Comparison of ENCODE assay signal across 9 cellular contexts in genomic region chr1:31216016-31216415, GRCh38. TPM values are rescaled to one million over a fixed set of nuclear protein-coding genes. Genes with fewer than 3 reads are reported as not detected.
DNase-seq lines count a peak whose midpoint lies in the region; ATAC-seq, FAIRE-seq and TF ChIP-seq lines count a peak whose summit lies in the region.
"Had no signal": no experiment of that assay in that cellular context is flagged by ENCODE, and none has a peak within 500 bp of the region (broad histone marks: within the 10 kb centered on the region; RNA-seq: fewer than 3 reads in every experiment).

No MANE protein-coding gene starts in this region.

- no peak overlapping the region for H3K4me2 ChIP-seq in H1 (ENCODE audit: insufficient read depth in 1 of 2, low read depth in 2 of 2, low read length in 2 of 2)

- H3K79me2 ChIP-seq in H1 (ENCODE audit: control insufficient read depth in 1 of 2, insufficient read depth in 2 of 2, low read length in 2 of 2), result no peaks in the 10 kb centered on the region; a peak in 1 of 4 replicates

- H3K79me1 ChIP-seq in H1 (ENCODE audit: low read depth, low read length), result no peaks in the 10 kb centered on the region

- H3K9me3 Mint-ChIP-seq in CD4-positive, alpha-beta memory T cell, result peaks cover 0 to 12% (median 6%) of the 10 kb centered on the region in 8 donors

- no peak overlapping the region for H3K23ac ChIP-seq in H1 (ENCODE audit: insufficient read length)

- no peak overlapping the region for H3K56ac ChIP-seq in H1 (replicated peaks; ENCODE audit: insufficient read length, low read depth, low read length)

- H3K27me3 Mint-ChIP-seq in CD4-positive, alpha-beta memory T cell, result peaks cover 3 to 10% of the 10 kb centered on the region in 2 donors

- H3K27ac Mint-ChIP-seq in CD4-positive, alpha-beta memory T cell, result no peak overlapping the region

- H3K23me2 ChIP-seq in H1 (ENCODE audit: low read depth, low read length), result no peaks in the 10 kb centered on the region

- no peak overlapping the region for H2BK15ac ChIP-seq in H1 (ENCODE audit: low read length)

- ATAC-seq in mucosa of descending colon, result peak; percentile 90

- H3K4ac ChIP-seq in H1 (replicated peaks; ENCODE audit: insufficient read length, low read depth, low read length), result no peak overlapping the region

- H3K4me3 ChIP-seq in H1 (ENCODE audit: extremely low read depth in 1 of 4, insufficient read depth in 2 of 4, low read depth in 3 of 4, low read length in 4 of 4) (no peak overlapping the region), mucosa of descending colon (no peak overlapping the region), ascending aorta (no peak overlapping the region)
- no peak overlapping the region for H3K4me3 ChIP-seq in CD4-positive, alpha-beta memory T cell (ENCODE audit: low read length in 2 of 2)
- H3K4me3 ChIP-seq: SK-N-MC had no signal

- peaks cover 0 to 9% (median 2%) of the 10 kb centered on the region in 4 experiments; a peak in 5 of 7 replicates for H3K4me1 ChIP-seq in H1 (replicated peaks in 1 of 4; ENCODE audit: control insufficient read depth in 3 of 4, insufficient read depth in 4 of 4, low read length in 3 of 4)
- peaks cover 8% of the 10 kb centered on the region for H3K4me1 ChIP-seq in mucosa of descending colon (ENCODE audit: low read depth)
- H3K4me1 ChIP-seq in ascending aorta, result no peaks in the 10 kb centered on the region
- H3K4me1 ChIP-seq in CD4-positive, alpha-beta memory T cell (ENCODE audit: insufficient read depth, low read length), result no peaks in the 10 kb centered on the region

- peaks cover 0 to 2% of the 10 kb centered on the region in 2 donors for H3K36me3 Mint-ChIP-seq in CD4-positive, alpha-beta memory T cell

- CTCF ChIA-PET in H1 (lab: Charles Lee; ENCODE audit: partially characterized antibody), result interaction anchor here (0.5 to 5.9 kb wide), 11 partner anchors 10 to 731 kb away, joined by 3 to 53 read pairs (median 4); no protein-coding TSS in a partner anchor
- CTCF ChIA-PET in CD4-positive, alpha-beta memory T cell (lab: Charles Lee; ENCODE audit: partially characterized antibody), result no interaction called here

- H3K27ac ChIP-seq in H1 (ENCODE audit: low read depth, low read length), result no peak overlapping the region
- H3K27ac ChIP-seq in ascending aorta, result no peak overlapping the region
- H3K27ac ChIP-seq in CD4-positive, alpha-beta memory T cell (ENCODE audit: low read depth, low read length), result no peak overlapping the region
- H3K27ac ChIP-seq: SK-N-MC had no signal

- POLR2A ChIA-PET in H1 (lab: Charles Lee; ENCODE audit: partially characterized antibody), result interaction anchor here (0.9 to 1.2 kb wide), 3 partner anchors 12 to 157 kb away, joined by 3 to 5 read pairs (median 3); partner anchors contain the start of gene FABP3
- POLR2A ChIA-PET in CD4-positive, alpha-beta memory T cell (lab: Charles Lee; ENCODE audit: partially characterized antibody), result no interaction called here

- H3K27me3 ChIP-seq in H1 (replicated peaks in 1 of 4; ENCODE audit: control insufficient read depth in 3 of 4, extremely low read depth in 1 of 4, insufficient read depth in 3 of 4, low read length in 3 of 4), result no peaks in the 10 kb centered on the region
- no peaks in the 10 kb centered on the region for H3K27me3 ChIP-seq in ascending aorta
- H3K27me3 ChIP-seq in CD4-positive, alpha-beta memory T cell (ENCODE audit: insufficient read depth, low read length), result no peaks in the 10 kb centered on the region

- no peak for TF ChIP-seq POLR2A in H1 (IDR thresholded peaks at IDR 0.05; ENCODE audit: control extremely low read depth in 1 of 2, low read depth in 2 of 2, low read length in 2 of 2)

- peaks cover 0 to 10% of the 10 kb centered on the region in 2 experiments for H4K20me1 ChIP-seq in H1 (replicated peaks in 1 of 2; ENCODE audit: control insufficient read depth in 1 of 2, insufficient read depth in 2 of 2, low read length in 2 of 2)

- H2AK5ac ChIP-seq in H1 (ENCODE audit: low read depth, low read length), result no peak overlapping the region

- no peak overlapping the region for H3K9ac ChIP-seq in H1 (replicated peaks in 1 of 4; ENCODE audit: extremely low read depth in 1 of 4, low read depth in 3 of 4, low read length in 3 of 4)

- no peaks in the 10 kb centered on the region for H3K36me3 ChIP-seq in H1 (ENCODE audit: control insufficient read depth in 2 of 4, insufficient read depth in 4 of 4, low read length in 3 of 4)
- no peaks in the 10 kb centered on the region for H3K36me3 ChIP-seq in mucosa of descending colon (ENCODE audit: low read depth)
- H3K36me3 ChIP-seq in ascending aorta, result no peaks in the 10 kb centered on the region
- H3K36me3 ChIP-seq in CD4-positive, alpha-beta memory T cell (ENCODE audit: insufficient read depth, low read length), result no peaks in the 10 kb centered on the region

- H2BK5ac ChIP-seq in H1 (ENCODE audit: low read depth, low read length), result no peak overlapping the region

- no peak for FAIRE-seq in H1 (lab: Jason Lieb, UNC)

- no peak overlapping the region for H4K91ac ChIP-seq in H1 (replicated peaks; ENCODE audit: insufficient read length, low read length)

- H3K9me3 ChIP-seq in H1 (ENCODE audit: insufficient read depth in 2 of 2, low read depth in 1 of 2, low read length in 1 of 2), result no peaks in the 10 kb centered on the region
- H3K9me3 ChIP-seq in mucosa of descending colon, result no peaks in the 10 kb centered on the region
- no peaks in the 10 kb centered on the region for H3K9me3 ChIP-seq in ascending aorta
- H3K9me3 ChIP-seq in CD4-positive, alpha-beta memory T cell (ENCODE audit: control insufficient read depth in 1 of 2, low read length in 2 of 2), result no peaks in the 10 kb centered on the region

- H4K5ac ChIP-seq in H1 (ENCODE audit: insufficient read length, low read depth, low read length), result no peak overlapping the region

- DNase-seq in DMS 273 (lab: John Stamatoyannopoulos, UW; ENCODE audit: unreplicated experiment) (peak; percentile 86), NCI-H2227 treated with DMSO at 0.1 percent for 48 hours (lab: John Stamatoyannopoulos, UW) (peak; percentile 88), H1 (ENCODE audit: low read depth in 1 of 2, low spot score in 2 of 2) (no peak), mucosa of descending colon (peak; percentile 74 to 81 (median 79)), ascending aorta (ENCODE audit: low spot score in 2 of 2) (no peak), germinal center (ENCODE audit: low spot score) (no peak)
- DNase-seq in activated CD4-positive, alpha-beta T cell treated with anti-CD3 and anti-CD28 coated beads, Interleukin-2, amount 50 U/mL, for 1 hour, result no peak
- no peak for DNase-seq in CD4-positive, alpha-beta memory T cell

- no peak overlapping the region for H4K8ac ChIP-seq in H1 (ENCODE audit: extremely low read depth, insufficient read depth, low read length)

- no peaks in the 10 kb centered on the region for H3K4me1 Mint-ChIP-seq in CD4-positive, alpha-beta memory T cell

- H2BK120ac ChIP-seq in H1 (replicated peaks; ENCODE audit: low read depth, low read length), result no peak overlapping the region

- intact Hi-C loops in mucosa of descending colon (cut with DNase I, micrococcal nuclease), result no loop called here
- intact Hi-C loops in ascending aorta (cut with DNase I), result no loop called here
- intact Hi-C loops in CD4-positive, alpha-beta memory T cell (cut with micrococcal nuclease), result no loop called here

- peak overlapping the region in 1 of 8 donors; percentile 27 for H3K4me3 Mint-ChIP-seq in CD4-positive, alpha-beta memory T cell

- H2AFZ ChIP-seq in H1 (ENCODE audit: low read length), result no peak overlapping the region

- TF ChIP-seq CTCF in H1 (IDR thresholded peaks at IDR 0.05; ENCODE audit: control extremely low read depth in 1 of 3, insufficient read depth in 1 of 3, low read depth in 1 of 3, low read length in 3 of 3) (no peak), mucosa of descending colon (IDR thresholded peaks at IDR 0.05) (no peak), ascending aorta (IDR thresholded peaks at IDR 0.05) (no peak)

- TF ChIP-seq EP300 in H1 (IDR thresholded peaks at IDR 0.05; ENCODE audit: borderline replicate concordance in 1 of 2, low read depth in 2 of 2, low read length in 2 of 2), result no peak

- TF ChIP-seq RAD21 in H1 (IDR thresholded peaks at IDR 0.05 in 1 of 2, conservative IDR thresholded peaks at IDR 0.05 in 1 of 2; ENCODE audit: low read depth in 2 of 2, low read length in 2 of 2), result no peak

- no peak overlapping the region for H2BK12ac ChIP-seq in H1 (ENCODE audit: low read depth, low read length)

- H3K14ac ChIP-seq in H1 (ENCODE audit: insufficient read length), result no peak overlapping the region

- WGBS in H1 (ENCODE audit: extremely low coverage in 1 of 2, insufficient coverage in 1 of 2, insufficient read length in 1 of 2, insufficient replicate concordance in 2 of 2, low coverage in 1 of 2, low lambda C conversion rate in 2 of 2, missing lambda C conversion rate in 1 of 2), 2 experiments, result 69% methylated on average over 10 of the region's 10 CpGs; no CpG with 5 or more reads in 1 of the 2 experiments

- no peak overlapping the region for H2BK20ac ChIP-seq in H1 (ENCODE audit: low read length)

- H3K18ac ChIP-seq in H1 (ENCODE audit: extremely low read depth, low read length), result no peak overlapping the region

TF ChIP-seq in H1, 55 proteins besides CTCF, POLR2A, EP300 and RAD21:
- TF ChIP-seq SP1 (IDR thresholded peaks at IDR 0.05; ENCODE audit: low read depth, low read length) (no peak), MAX (IDR thresholded peaks at IDR 0.05) (peak; percentile 56; the same call in 1 of the 2 replicates)

RNA-seq across cellular contexts. Expression of gene NKAIN1, which starts 23.7 kb away (rescaled TPM):
- 59.1 and 59.3 TPM in 2 replicates for total RNA-seq in H1 (2021; fragmentation: NEBNext Ultra II Directional; extraction: Animal tissue kit (Norgen Biotek cat#: 25700))
- 66.9 and 117 TPM in 2 replicates for polyA plus RNA-seq in H1 (2011; rRNA removed)
- polyA plus RNA-seq in H1 (2011; cell fraction: cytosol; rRNA removed), result 40.4 TPM
- 79.6 TPM for polyA plus RNA-seq in H1 (2011; cell fraction: nucleus; rRNA removed)
- polyA plus RNA-seq in H1 (2012, experiment 1 of 2), result 45.8 to 59.1 TPM (median 49.2 TPM) in 4 replicates
- 63.2 TPM for polyA plus RNA-seq in H1 (2012, experiment 2 of 2)
- polyA plus RNA-seq in H1 (2013, experiment 1 of 2), result 38.8 TPM
- polyA plus RNA-seq in H1 (2013, experiment 2 of 2), result 46.7 TPM
- 152 and 153 TPM in 2 replicates for polyA minus RNA-seq in H1 (2011; rRNA and poly(A)+ RNA removed)
- 35.4 TPM for polyA minus RNA-seq in H1 (2011; cell fraction: cytosol; rRNA and poly(A)+ RNA removed)
- polyA minus RNA-seq in H1 (2011; cell fraction: nucleus; rRNA and poly(A)+ RNA removed), result 17.1 TPM
- total RNA-seq in mucosa of descending colon (under 1 TPM in 1 of 3 donors, not detected in 2; 0.35 TPM), ascending aorta (not detected)
- not detected for total RNA-seq in CD4-positive, alpha-beta memory T cell
- not detected for polyA plus RNA-seq in CD4-positive, alpha-beta memory T cell

Comparison
In these comparisons a context has a peak if more than half of its experiments do, and no peak if none do; other contexts are left out.
1. DNase-seq: peak in DMS 273 (single experiment), NCI-H2227 treated with DMSO at 0.1 percent for 48 hours (single experiment) and mucosa of descending colon (3 of 3); none in H1 (0 of 2), activated CD4-positive, alpha-beta T cell treated with anti-CD3 and anti-CD28 coated beads, Interleukin-2, amount 50 U/mL, for 1 hour (single experiment), ascending aorta (0 of 2), CD4-positive, alpha-beta memory T cell (0 of 5) and germinal center (single experiment).
2. RNA of gene NKAIN1, which starts 23.7 kb away (total RNA-seq): 59.1 to 59.3 TPM in H1; 0.35 TPM in mucosa of descending colon, not detected in ascending aorta (single experiment) and not detected in CD4-positive, alpha-beta memory T cell; every median in the first group is over 10 times any median in the second.